Comparison of ENCODE assay signal across 31 cellular contexts in the genomic region with DNA sequence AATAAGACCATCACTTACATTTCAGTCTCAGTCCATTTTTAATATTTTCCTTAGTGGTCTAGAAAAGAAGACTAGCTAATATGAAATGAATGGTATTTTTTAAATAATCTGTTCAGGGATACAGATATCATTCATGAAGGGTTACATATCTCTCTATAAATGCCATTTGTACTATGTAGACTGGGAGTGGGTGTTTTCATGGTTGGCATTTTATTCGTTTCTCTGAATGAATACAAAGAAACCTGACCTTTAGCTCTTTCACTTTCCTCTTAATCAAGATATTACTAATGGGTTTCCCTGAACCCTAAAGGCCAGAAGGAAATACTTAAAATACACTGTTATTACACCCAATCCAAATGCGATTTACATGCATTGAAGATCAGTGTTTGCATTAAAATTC.
DNase-seq lines count a peak whose midpoint lies in the region; ATAC-seq and TF ChIP-seq lines count a peak whose summit lies in the region.
"Had no signal": no experiment of that assay in that cellular context is flagged by ENCODE, and none has a peak within 500 bp of the region (broad histone marks: within the 10 kb centered on the region; RNA-seq: fewer than 3 reads in every experiment).

No MANE protein-coding gene starts in this region.

- H3K4me3 Mint-ChIP-seq in stimulated activated memory B cell treated with anti-CD40 and anti-IgM and Interleukin-4, amounts not matched to agents 10 μg/mL and 1 μg/mL and 100 μg/mL, for 72 hours = no peak overlapping the region
- no peak overlapping the region for H3K4me3 Mint-ChIP-seq in stimulated activated naive B cell treated with anti-CD40 and anti-IgM and Interleukin-4, amounts not matched to agents 10 μg/mL and 1 μg/mL and 100 μg/mL, for 72 hours
- H3K4me3 Mint-ChIP-seq: B cell; CD14-positive monocyte; CD4-positive, alpha-beta memory T cell; CD4-positive, alpha-beta T cell; CD4-positive, CD25-positive, alpha-beta regulatory T cell; CD8-positive, alpha-beta memory T cell; CD8-positive, alpha-beta T cell had no signal

- TF ChIP-seq POLR2A in vagina (IDR thresholded peaks at IDR 0.05) = no peak

- no peaks in the 10 kb centered on the region for H3K27me3 ChIP-seq in vagina
- H3K27me3 ChIP-seq: BE2C; BLaER1; BLaER1 treated with 17β-estradiol and CSF1 and Interleukin-3, amounts not matched to agents 10 nM and 100 nM had no signal

- H3K36me3 Mint-ChIP-seq in stimulated activated memory B cell treated with anti-CD40 and anti-IgM and Interleukin-4, amounts not matched to agents 10 μg/mL and 1 μg/mL and 100 μg/mL, for 72 hours = no peaks in the 10 kb centered on the region
- no peaks in the 10 kb centered on the region for H3K36me3 Mint-ChIP-seq in stimulated activated naive B cell treated with anti-CD40 and anti-IgM and Interleukin-4, amounts not matched to agents 10 μg/mL and 1 μg/mL and 100 μg/mL, for 72 hours
- H3K36me3 Mint-ChIP-seq: CD14-positive monocyte; CD4-positive, alpha-beta memory T cell; CD4-positive, CD25-positive, alpha-beta regulatory T cell; CD8-positive, alpha-beta memory T cell; CD8-positive, alpha-beta T cell had no signal

- no peaks in the 10 kb centered on the region for H3K4me1 ChIP-seq in vagina
- H3K4me1 ChIP-seq: A549, BE2C, Caco-2 had no signal

- H3K27ac Mint-ChIP-seq in stimulated activated memory B cell treated with anti-CD40 and anti-IgM and Interleukin-4, amounts not matched to agents 10 μg/mL and 1 μg/mL and 100 μg/mL, for 72 hours = no peak overlapping the region
- no peak overlapping the region for H3K27ac Mint-ChIP-seq in stimulated activated naive B cell treated with anti-CD40 and anti-IgM and Interleukin-4, amounts not matched to agents 10 μg/mL and 1 μg/mL and 100 μg/mL, for 72 hours
- H3K27ac Mint-ChIP-seq: B cell; CD14-positive monocyte; CD4-positive, alpha-beta memory T cell; CD4-positive, alpha-beta T cell; CD4-positive, CD25-positive, alpha-beta regulatory T cell; CD8-positive, alpha-beta memory T cell; CD8-positive, alpha-beta T cell had no signal

- no peaks in the 10 kb centered on the region for H3K9me3 ChIP-seq in vagina
- H3K9me3 ChIP-seq: A549, BE2C, BLaER1, Caco-2 had no signal

- H3K9me3 Mint-ChIP-seq in stimulated activated memory B cell treated with anti-CD40 and anti-IgM and Interleukin-4, amounts not matched to agents 10 μg/mL and 1 μg/mL and 100 μg/mL, for 72 hours = no peaks in the 10 kb centered on the region
- H3K9me3 Mint-ChIP-seq in stimulated activated naive B cell treated with anti-CD40 and anti-IgM and Interleukin-4, amounts not matched to agents 10 μg/mL and 1 μg/mL and 100 μg/mL, for 72 hours = no peaks in the 10 kb centered on the region
- H3K9me3 Mint-ChIP-seq: CD8-positive, alpha-beta T cell had no signal

- no peaks in the 10 kb centered on the region for H3K27me3 Mint-ChIP-seq in stimulated activated memory B cell treated with anti-CD40 and anti-IgM and Interleukin-4, amounts not matched to agents 10 μg/mL and 1 μg/mL and 100 μg/mL, for 72 hours
- no peaks in the 10 kb centered on the region for H3K27me3 Mint-ChIP-seq in stimulated activated naive B cell treated with anti-CD40 and anti-IgM and Interleukin-4, amounts not matched to agents 10 μg/mL and 1 μg/mL and 100 μg/mL, for 72 hours
- H3K27me3 Mint-ChIP-seq: B cell; CD4-positive, alpha-beta memory T cell; CD4-positive, alpha-beta T cell; CD4-positive, CD25-positive, alpha-beta regulatory T cell; CD8-positive, alpha-beta memory T cell had no signal

- ATAC-seq in stimulated activated memory B cell treated with anti-CD40 and anti-IgM and Interleukin-4, amounts not matched to agents 10 μg/mL and 1 μg/mL and 100 μg/mL, for 72 hours = peak; percentile 38
- ATAC-seq in stimulated activated naive B cell treated with anti-CD40 and anti-IgM and Interleukin-4, amounts not matched to agents 10 μg/mL and 1 μg/mL and 100 μg/mL, for 72 hours (replicated peaks) = peak; percentile 63 to 67
- ATAC-seq: A549; CD8-positive, alpha-beta T cell had no signal

- intact Hi-C loops in vagina (cut with DNase I) = no loop called here

- H3K36me3 ChIP-seq in vagina = no peaks in the 10 kb centered on the region
- H3K36me3 ChIP-seq: BE2C; BLaER1; BLaER1 treated with 17β-estradiol and CSF1 and Interleukin-3, amounts not matched to agents 10 nM and 100 nM had no signal

- TF ChIP-seq CTCF in vagina (IDR thresholded peaks at IDR 0.05) = no peak

- DNase-seq in stimulated activated naive B cell treated with anti-CD40 and anti-IgM and Interleukin-4, amounts not matched to agents 10 μg/mL and 1 μg/mL and 100 μg/mL, for 72 hours = no peak
- no peak for DNase-seq in vagina (ENCODE audit: extremely low spot score in 2 of 2)
- no peak for DNase-seq in GM19238 (ENCODE audit: insufficient read length, low spot score)
- DNase-seq: 8988T; ACHN; AML-193; BE2C; C1 segment of cervical spinal cord; Caco-2; Calu3; CD4-positive, alpha-beta memory T cell; CD4-positive, alpha-beta T cell; CD4-positive, CD25-positive, alpha-beta regulatory T cell; CD8-positive, alpha-beta memory T cell; CD8-positive, alpha-beta T cell; COR-L47; DMS 273 treated with DMSO at 0.1 percent for 48 hours; DMS153; DMS53; DMS79; DMS79 treated with DMSO at 0.1 percent for 48 hours; DND-41; EL had no signal

- no peak overlapping the region for H3K4me3 ChIP-seq in vagina
- H3K4me3 ChIP-seq: A549; BLaER1; BLaER1 treated with 17β-estradiol and CSF1 and Interleukin-3, amounts not matched to agents 10 nM and 100 nM had no signal

- H3K4me1 Mint-ChIP-seq in stimulated activated memory B cell treated with anti-CD40 and anti-IgM and Interleukin-4, amounts not matched to agents 10 μg/mL and 1 μg/mL and 100 μg/mL, for 72 hours = no peaks in the 10 kb centered on the region
- no peaks in the 10 kb centered on the region for H3K4me1 Mint-ChIP-seq in stimulated activated naive B cell treated with anti-CD40 and anti-IgM and Interleukin-4, amounts not matched to agents 10 μg/mL and 1 μg/mL and 100 μg/mL, for 72 hours
- H3K4me1 Mint-ChIP-seq: B cell; CD14-positive monocyte; CD4-positive, alpha-beta memory T cell; CD4-positive, CD25-positive, alpha-beta regulatory T cell; CD8-positive, alpha-beta memory T cell had no signal

- no peak overlapping the region for H3K27ac ChIP-seq in vagina
- H3K27ac ChIP-seq: 22Rv1; A549; BLaER1; BLaER1 treated with 17β-estradiol and CSF1 and Interleukin-3, amounts not matched to agents 10 nM and 100 nM; C4-2B had no signal
